Comparison of ENCODE assay signal across 2 cellular contexts in genomic region chr21:43021756-43022600, GRCh38.
TF ChIP-seq lines count a peak whose summit lies in the region.

No MANE protein-coding gene starts in this region.

TF ChIP-seq in GM23338, 12 proteins besides CTCF, POLR2A, EP300 and RAD21:
- TF ChIP-seq ETS1 (IDR thresholded peaks at IDR 0.05) = no peak
- no peak for TF ChIP-seq STAT1 (IDR thresholded peaks at IDR 0.05; ENCODE audit: unreplicated experiment)
- no peak for TF ChIP-seq NANOG (IDR thresholded peaks at IDR 0.05; ENCODE audit: borderline replicate concordance)
- TF ChIP-seq ZNF331 (CRISPR knock-in tag; IDR thresholded peaks at IDR 0.05; ENCODE audit: low read depth) = no peak
- no peak for TF ChIP-seq ZNF462 (CRISPR knock-in tag; IDR thresholded peaks at IDR 0.05)
- TF ChIP-seq CREB1 (CRISPR knock-in tag; IDR thresholded peaks at IDR 0.05; ENCODE audit: low read depth) = no peak
- TF ChIP-seq EZH2phosphoT487 (IDR thresholded peaks at IDR 0.05; ENCODE audit: unreplicated experiment) = no peak
- TF ChIP-seq POLR2AphosphoS5 (IDR thresholded peaks at IDR 0.05; ENCODE audit: low read depth) = no peak
- no peak for TF ChIP-seq ZNF114 (CRISPR knock-in tag; IDR thresholded peaks at IDR 0.05)
- TF ChIP-seq EZH2 (IDR thresholded peaks at IDR 0.05; ENCODE audit: low read depth, unreplicated experiment) = no peak
- no peak for TF ChIP-seq REST (IDR thresholded peaks at IDR 0.05; ENCODE audit: unreplicated experiment)

TF ChIP-seq in IMR-90, 13 proteins besides CTCF, POLR2A, EP300 and RAD21:
- TF ChIP-seq MXI1 (IDR thresholded peaks at IDR 0.05; ENCODE audit: borderline replicate concordance, low read depth, low read length) (no peak), BHLHE40 (IDR thresholded peaks at IDR 0.05; ENCODE audit: low read depth, low read length) (no peak), FOS (IDR thresholded peaks at IDR 0.05; ENCODE audit: low read depth, low read length) (no peak), USF2 (IDR thresholded peaks at IDR 0.05; ENCODE audit: low read depth, low read length) (no peak), MAZ (IDR thresholded peaks at IDR 0.05; ENCODE audit: borderline replicate concordance, low read depth, low read length) (no peak), ELK1 (IDR thresholded peaks at IDR 0.05; ENCODE audit: borderline replicate concordance, low read depth, low read length) (no peak), RCOR1 (IDR thresholded peaks at IDR 0.05; ENCODE audit: insufficient replicate concordance, low read length) (no peak), CEBPB (IDR thresholded peaks at IDR 0.05; ENCODE audit: low read depth, low read length) (no peak), RFX5 (IDR thresholded peaks at IDR 0.05; ENCODE audit: low read depth, low read length) (no peak), MAFK (IDR thresholded peaks at IDR 0.05; ENCODE audit: low read depth, low read length) (no peak)
